26 cellular contexts compared by ENCODE assay signal in genomic region chr6:144908004-144908403, GRCh38.
"Had no signal": no experiment of that assay in that cellular context is flagged by ENCODE, and none has a peak within 500 bp of the region (broad histone marks: within the 10 kb centered on the region; RNA-seq: fewer than 3 reads in every experiment).

No MANE protein-coding gene starts in this region.

- H3K27ac ChIP-seq: breast epithelium, KMS-11, PC-9, VCaP had no signal

- H3K36me3 Mint-ChIP-seq: activated naive CD8-positive, alpha-beta T cell treated with anti-CD3 and anti-CD28 coated beads, Interleukin-2, amount 10 ng/mL, durations not matched to agents 7 days and 5 days; T-cell had no signal

- H3K4me1 ChIP-seq: breast epithelium had no signal

- H3K4me3 Mint-ChIP-seq: activated CD8-positive, alpha-beta T cell treated with anti-CD3 and anti-CD28 coated beads for 36 hours; activated naive CD8-positive, alpha-beta T cell treated with anti-CD3 and anti-CD28 coated beads, Interleukin-2, amount 10 ng/mL, durations not matched to agents 7 days and 5 days; activated T-cell treated with anti-CD3 and anti-CD28 coated beads, Interleukin-2, amount 50 U/mL, for 72 hours; T-cell had no signal

- DNase-seq: activated CD4-positive, alpha-beta T cell treated with anti-CD3 and anti-CD28 coated beads, Interleukin-2, amount 50 U/mL, for 1 hour; activated CD4-positive, CD25-positive, alpha-beta regulatory T cell; activated CD8-positive, alpha-beta memory T cell treated with anti-CD3 and anti-CD28 coated beads, Interleukin-2, amount 50 U/mL, for 4 hours; activated CD8-positive, alpha-beta T cell treated with anti-CD3 and anti-CD28 coated beads for 36 hours; activated naive CD4-positive, alpha-beta T cell treated with anti-CD3 and anti-CD28 coated beads, Interleukin-2, amount 50 U/mL, for 16 hours; activated naive CD8-positive, alpha-beta T cell treated with anti-CD3 and anti-CD28 coated beads, Interleukin-2, amount 10 ng/mL, durations not matched to agents 7 days and 5 days; activated T-cell treated with anti-CD3 and anti-CD28 coated beads, Interleukin-2, amount 50 U/mL, for 72 hours; aorta; caudate nucleus; MM.1S; NCI-H1105; NCI-H1436; NCI-H1694 treated with DMSO at 0.1 percent for 48 hours; NCI-H2081; NCI-H510A treated with DMSO at 0.1 percent for 48 hours; NCI-H69; NK-92 treated with Interleukin-12 subunit alpha and Interleukin-12 subunit beta, amount 100 ng/mL, for 24 hours; PC-9; SHP77 treated with DMSO at 0.1 percent for 48 hours; T-cell; T-helper 2 cell; T1000 had no signal

- H3K27ac Mint-ChIP-seq: activated CD8-positive, alpha-beta T cell treated with anti-CD3 and anti-CD28 coated beads for 36 hours; activated naive CD8-positive, alpha-beta T cell treated with anti-CD3 and anti-CD28 coated beads, Interleukin-2, amount 10 ng/mL, durations not matched to agents 7 days and 5 days; activated T-cell treated with anti-CD3 and anti-CD28 coated beads, Interleukin-2, amount 50 U/mL, for 72 hours; activated T-helper 2 cell treated with anti-CD3 and anti-CD28 coated beads, Interferon-gamma antibody, Interleukin-2, Interleukin-4, amounts not matched to agents 10 μg/mL and 5 μg/mL and 100 μg/mL, durations not matched to agents 14 hours and 24 hours and 36 hours; T-cell had no signal

- H3K27me3 ChIP-seq: breast epithelium had no signal

- H3K4me3 ChIP-seq: breast epithelium, PC-9 had no signal

- H3K9ac ChIP-seq: KMS-11 had no signal

- H3K36me3 ChIP-seq: breast epithelium had no signal
